In genomic region chrX:17738737-17739535, GRCh38 we compare ENCODE assay signal across 9 cellular contexts. TPM values are rescaled to one million over a fixed set of nuclear protein-coding genes. Genes with fewer than 3 reads are reported as not detected.
A peak's percentile ranks its signal among the peaks of the same experiment; 100 is the strongest.
DNase-seq lines count a peak whose midpoint lies in the region; FAIRE-seq and TF ChIP-seq lines count a peak whose summit lies in the region.
"Had no signal": no experiment of that assay in that cellular context is flagged by ENCODE, and none has a peak within 500 bp of the region (broad histone marks: within the 10 kb centered on the region; RNA-seq: fewer than 3 reads in every experiment).

No MANE protein-coding gene starts in this region.

- DNase-seq in GM19239 (ENCODE audit: insufficient read length, low spot score) = no peak
- no peak for DNase-seq in WERI-Rb-1
- peak; percentile 7 for DNase-seq in fibroblast of the aortic adventitia (ENCODE audit: low read depth)
- no peak for DNase-seq in NCI-H146 (lab: John Stamatoyannopoulos, UW)
- no peak for DNase-seq in globus pallidus (ENCODE audit: low spot score)
- DNase-seq in NCI-H524 (lab: John Stamatoyannopoulos, UW) = no peak
- DNase-seq in NCI-H187 (lab: John Stamatoyannopoulos, UW) = no peak
- DNase-seq: NK-92 treated with Interleukin-12 subunit alpha and Interleukin-12 subunit beta, amount 100 ng/mL, for 24 hours had no signal

- FAIRE-seq in GM19239 (lab: Jason Lieb, UNC) = peak; percentile 48

- no peaks in the 10 kb centered on the region for H3K36me3 ChIP-seq in WERI-Rb-1
- H3K36me3 ChIP-seq in skeletal muscle satellite cell (ENCODE audit: insufficient read depth, low read length) = no peaks in the 10 kb centered on the region

- peak overlapping the region; percentile 94 for H3K4me2 ChIP-seq in skeletal muscle satellite cell (ENCODE audit: low read length)

- no peak for TF ChIP-seq CTCF in WERI-Rb-1 (IDR thresholded peaks at IDR 0.05; ENCODE audit: low read depth, low read length)
- TF ChIP-seq CTCF in fibroblast of the aortic adventitia (IDR thresholded peaks at IDR 0.05; ENCODE audit: insufficient read depth, low read length) = no peak

- peak overlapping the region; percentile 78 for H3K4me3 ChIP-seq in WERI-Rb-1 (ENCODE audit: low read depth, low read length)
- peak overlapping the region; percentile 79 for H3K4me3 ChIP-seq in fibroblast of the aortic adventitia (ENCODE audit: low read depth, low read length)
- H3K4me3 ChIP-seq in skeletal muscle satellite cell (ENCODE audit: low read length) = peak overlapping the region; percentile 83

- H3K9me3 ChIP-seq in WERI-Rb-1 (ENCODE audit: severe bottlenecking) (no peaks in the 10 kb centered on the region), skeletal muscle satellite cell (replicated peaks; ENCODE audit: low read length) (no peaks in the 10 kb centered on the region)

- peak overlapping the region; percentile 91 for H3K9ac ChIP-seq in skeletal muscle satellite cell (ENCODE audit: low read depth, low read length)

- H3K27me3 ChIP-seq in WERI-Rb-1 (ENCODE audit: insufficient read depth, low read depth, severe bottlenecking) = peaks cover 12% of the 10 kb centered on the region
- H3K27me3 ChIP-seq in skeletal muscle satellite cell (ENCODE audit: control insufficient read depth, insufficient read depth, low read length) = no peaks in the 10 kb centered on the region

- H3K4me1 ChIP-seq in skeletal muscle satellite cell (ENCODE audit: control insufficient read depth, insufficient read depth, low read length) = peaks cover 2% of the 10 kb centered on the region

- H3K27ac ChIP-seq in WERI-Rb-1 = peak overlapping the region; percentile 70

RNA-seq across cellular contexts. Expression of gene SCML1, which starts 1.6 kb away (rescaled TPM):
- total RNA-seq in fibroblast of the aortic adventitia (ENCODE audit: low replicate concordance) = 12.0 and 17.7 TPM in 2 replicates
- 10.3 and 11.2 TPM in 2 replicates for total RNA-seq in skeletal muscle satellite cell (2012; rRNA removed)
